Comparison of ENCODE assay signal across 8 cellular contexts in the genomic region with DNA sequence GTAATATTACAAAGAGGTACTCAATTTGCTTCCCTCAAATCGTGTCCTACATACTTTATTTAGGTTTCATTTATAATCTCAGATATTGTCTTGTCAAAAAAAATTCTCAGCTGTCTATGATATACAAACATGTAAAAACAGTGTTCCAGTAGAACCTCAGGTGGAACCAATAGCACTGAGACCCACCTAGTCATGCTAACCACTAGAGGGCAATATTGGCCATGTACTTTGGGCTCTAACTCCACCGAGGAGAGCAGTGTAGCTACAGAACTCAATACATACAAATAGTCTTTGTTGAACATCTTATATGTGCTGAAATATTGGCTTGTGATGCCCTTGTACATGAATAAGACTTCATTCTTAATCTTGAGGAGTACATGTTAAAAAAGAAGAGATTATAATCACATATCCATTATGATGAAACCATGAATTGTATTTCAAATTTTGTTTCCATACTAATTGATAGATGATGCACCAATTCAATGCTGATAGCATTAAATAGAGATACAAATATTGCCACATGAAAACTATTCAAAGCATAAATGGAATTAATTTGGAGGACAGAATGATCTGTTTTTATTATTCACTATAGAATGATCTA.
DNase-seq lines count a peak whose midpoint lies in the region; TF ChIP-seq lines count a peak whose summit lies in the region.

No MANE protein-coding gene starts in this region.

- peak; percentile 38 for DNase-seq in GM10266 (ENCODE audit: extremely low spot score)
- DNase-seq in H7 = peak; percentile 64
- peak; percentile 66 for DNase-seq in M059J (ENCODE audit: low read depth)
- DNase-seq in SJCRH30 = peak; percentile 26 to 77
- DNase-seq in fibroblast of villous mesenchyme (ENCODE audit: low read depth) = peak; percentile 63
- no peak for DNase-seq in NOMO-1 (lab: John Stamatoyannopoulos, UW; ENCODE audit: unreplicated experiment in 2 of 2)
- no peak for DNase-seq in germinal center (ENCODE audit: low spot score)

- H3K36me3 ChIP-seq in H7 (replicated peaks; ENCODE audit: control insufficient read depth, insufficient read depth, low read length) = no peaks in the 10 kb centered on the region
- no peaks in the 10 kb centered on the region for H3K36me3 ChIP-seq in SJCRH30
- no peaks in the 10 kb centered on the region for H3K36me3 ChIP-seq in parathyroid adenoma (ENCODE audit: control insufficient read depth, insufficient read depth, low read length)

- H3K27ac ChIP-seq in SJCRH30 = no peak overlapping the region
- no peak overlapping the region for H3K27ac ChIP-seq in parathyroid adenoma

- H2AFZ ChIP-seq in parathyroid adenoma = no peak overlapping the region

- no peak overlapping the region for H3K9ac ChIP-seq in parathyroid adenoma

- H3K79me2 ChIP-seq in parathyroid adenoma = no peaks in the 10 kb centered on the region

- H3K9me3 ChIP-seq in SJCRH30 (replicated peaks) (no peaks in the 10 kb centered on the region), parathyroid adenoma (ENCODE audit: control insufficient read depth, low read length) (no peaks in the 10 kb centered on the region)

- H3K4me3 ChIP-seq in H7 (ENCODE audit: insufficient read depth, low read depth, low read length) = no peak overlapping the region
- no peak overlapping the region for H3K4me3 ChIP-seq in SJCRH30
- H3K4me3 ChIP-seq in fibroblast of villous mesenchyme (ENCODE audit: low read depth, low read length) = no peak overlapping the region
- H3K4me3 ChIP-seq in parathyroid adenoma (ENCODE audit: low read depth, low read length) = no peak overlapping the region

- H3K4me1 ChIP-seq in SJCRH30 = no peaks in the 10 kb centered on the region
- no peaks in the 10 kb centered on the region for H3K4me1 ChIP-seq in parathyroid adenoma

- H3K4me2 ChIP-seq in parathyroid adenoma (ENCODE audit: low read length) = no peak overlapping the region

- H3K27me3 ChIP-seq in H7 (ENCODE audit: control insufficient read depth, insufficient read depth, low read length) (no peaks in the 10 kb centered on the region), SJCRH30 (no peaks in the 10 kb centered on the region), parathyroid adenoma (ENCODE audit: control insufficient read depth, insufficient read depth, low read length) (no peaks in the 10 kb centered on the region)

- TF ChIP-seq CTCF in GM10266 (IDR thresholded peaks at IDR 0.05; ENCODE audit: control insufficient read depth, insufficient read depth, low read depth, missing control alignments) (peak; percentile 86), fibroblast of villous mesenchyme (IDR thresholded peaks at IDR 0.05; ENCODE audit: insufficient read depth, low read depth, low read length) (peak; percentile 85), parathyroid adenoma (IDR thresholded peaks at IDR 0.05) (peak; percentile 54)

Comparison
In these comparisons a context has a peak if more than half of its experiments do, and no peak if none do; other contexts are left out.
1. DNase-seq: peak in GM10266 (single experiment), H7 (single experiment), M059J (single experiment), SJCRH30 (2 of 2) and fibroblast of villous mesenchyme (single experiment); none in NOMO-1 (0 of 2) and germinal center (single experiment).
2. Peak in every context shown above with its lines, with median percentiles within 50 percentile points of each other: CTCF ChIP-seq.